Comparison of ENCODE assay signal across 8 cellular contexts in genomic region chr21:32826317-32827167, GRCh38. TPM values are rescaled to one million over a fixed set of nuclear protein-coding genes. Genes with fewer than 3 reads are reported as not detected.
DNase-seq lines count a peak whose midpoint lies in the region; ATAC-seq lines count a peak whose summit lies in the region.

No MANE protein-coding gene starts in this region.

- no peaks in the 10 kb centered on the region for H3K9me3 Mint-ChIP-seq in activated CD4-positive, alpha-beta T cell treated with anti-CD3 and anti-CD28 coated beads for 36 hours (ENCODE audit: low read depth)
- H3K9me3 Mint-ChIP-seq in activated naive CD8-positive, alpha-beta T cell treated with anti-CD3 and anti-CD28 coated beads for 36 hours = no peaks in the 10 kb centered on the region

- H3K27ac Mint-ChIP-seq in activated CD4-positive, alpha-beta T cell treated with anti-CD3 and anti-CD28 coated beads for 36 hours = no peak overlapping the region
- no peak overlapping the region for H3K27ac Mint-ChIP-seq in activated naive CD8-positive, alpha-beta T cell treated with anti-CD3 and anti-CD28 coated beads for 36 hours

- intact Hi-C loops in activated CD4-positive, alpha-beta T cell treated with anti-CD3 and anti-CD28 coated beads for 36 hours (cut with DNase I, micrococcal nuclease) = loop anchor here (1.0 to 5.0 kb wide), 4 partner anchors 44 to 424 kb away; no protein-coding TSS in a partner anchor
- intact Hi-C loops in left ventricle myocardium superior (cut with micrococcal nuclease) = loop anchor here (5.0 kb wide), 1 partner anchor 149 kb away; no protein-coding TSS in a partner anchor
- intact Hi-C loops in sciatic nerve (cut with DNase I) = no loop called here

- no peaks in the 10 kb centered on the region for H3K27me3 Mint-ChIP-seq in activated CD4-positive, alpha-beta T cell treated with anti-CD3 and anti-CD28 coated beads for 36 hours
- H3K27me3 Mint-ChIP-seq in activated naive CD8-positive, alpha-beta T cell treated with anti-CD3 and anti-CD28 coated beads for 36 hours = peaks cover 10% of the 10 kb centered on the region

- ATAC-seq in activated CD4-positive, alpha-beta T cell treated with anti-CD3 and anti-CD28 coated beads for 36 hours = peak; percentile 94
- ATAC-seq in HG03432 (IDR thresholded peaks at IDR 0.05; ENCODE audit: unreplicated experiment) (peak; percentile 60), left ventricle myocardium superior (peak; percentile 74), sciatic nerve (peak; percentile 65), HG03457 (IDR thresholded peaks at IDR 0.05; ENCODE audit: unreplicated experiment) (no peak)

- POLR2A ChIA-PET in activated CD4-positive, alpha-beta T cell treated with anti-CD3 and anti-CD28 coated beads for 36 hours (lab: Charles Lee) = no interaction called here

- peak; percentile 56 for DNase-seq in activated CD4-positive, alpha-beta T cell treated with anti-CD3 and anti-CD28 coated beads for 36 hours
- no peak for DNase-seq in activated CD4-positive, alpha-beta T cell treated with anti-CD3 and anti-CD28 coated beads for 1 hour
- DNase-seq in NOMO-1 treated with dmso at 0.1 percent for 144 hours (lab: John Stamatoyannopoulos, UW; ENCODE audit: unreplicated experiment) (peak; percentile 37), left ventricle myocardium superior (no peak), sciatic nerve (ENCODE audit: low spot score) (no peak)
- peak; percentile 13 for DNase-seq in activated naive CD8-positive, alpha-beta T cell treated with anti-CD3 and anti-CD28 coated beads for 36 hours

- H3K4me3 Mint-ChIP-seq in activated CD4-positive, alpha-beta T cell treated with anti-CD3 and anti-CD28 coated beads for 36 hours = no peak overlapping the region
- H3K4me3 Mint-ChIP-seq in activated naive CD8-positive, alpha-beta T cell treated with anti-CD3 and anti-CD28 coated beads for 36 hours = no peak overlapping the region

- CTCF ChIA-PET in activated CD4-positive, alpha-beta T cell treated with anti-CD3 and anti-CD28 coated beads for 36 hours (lab: Charles Lee) = interaction anchor here (0.6 to 2.9 kb wide), 23 partner anchors 11 to 782 kb away, joined by 3 to 16 read pairs (median 4); partner anchors contain the start of gene PAXBP1

- no peaks in the 10 kb centered on the region for H3K4me1 Mint-ChIP-seq in activated CD4-positive, alpha-beta T cell treated with anti-CD3 and anti-CD28 coated beads for 36 hours
- peaks cover 3% of the 10 kb centered on the region for H3K4me1 Mint-ChIP-seq in activated naive CD8-positive, alpha-beta T cell treated with anti-CD3 and anti-CD28 coated beads for 36 hours

- no peaks in the 10 kb centered on the region for H3K36me3 Mint-ChIP-seq in activated CD4-positive, alpha-beta T cell treated with anti-CD3 and anti-CD28 coated beads for 36 hours (ENCODE audit: low read depth)
- H3K36me3 Mint-ChIP-seq in activated naive CD8-positive, alpha-beta T cell treated with anti-CD3 and anti-CD28 coated beads for 36 hours = no peaks in the 10 kb centered on the region

RNA-seq across cellular contexts. Expression of gene PAXBP1, which starts 55.0 kb away (rescaled TPM):
- total RNA-seq in activated CD4-positive, alpha-beta T cell treated with anti-CD3 and anti-CD28 coated beads for 36 hours = 10 to 100 TPM; 52.4 to 59.1 TPM
- 10 to 100 TPM; 42.1 to 44.8 TPM for total RNA-seq in activated naive CD8-positive, alpha-beta T cell treated with anti-CD3 and anti-CD28 coated beads for 36 hours
- total RNA-seq in left ventricle myocardium superior (16.1 TPM), sciatic nerve (54.1 TPM)

Comparison
In these comparisons a context has a peak if more than half of its experiments do, and no peak if none do; other contexts are left out.
1. DNase-seq: peak in activated CD4-positive, alpha-beta T cell treated with anti-CD3 and anti-CD28 coated beads for 36 hours (single experiment), NOMO-1 treated with dmso at 0.1 percent for 144 hours (single experiment) and activated naive CD8-positive, alpha-beta T cell treated with anti-CD3 and anti-CD28 coated beads for 36 hours (single experiment); none in activated CD4-positive, alpha-beta T cell treated with anti-CD3 and anti-CD28 coated beads for 1 hour (single experiment), left ventricle myocardium superior (single experiment) and sciatic nerve (single experiment).